12 cellular contexts compared by ENCODE assay signal in the genomic region with DNA sequence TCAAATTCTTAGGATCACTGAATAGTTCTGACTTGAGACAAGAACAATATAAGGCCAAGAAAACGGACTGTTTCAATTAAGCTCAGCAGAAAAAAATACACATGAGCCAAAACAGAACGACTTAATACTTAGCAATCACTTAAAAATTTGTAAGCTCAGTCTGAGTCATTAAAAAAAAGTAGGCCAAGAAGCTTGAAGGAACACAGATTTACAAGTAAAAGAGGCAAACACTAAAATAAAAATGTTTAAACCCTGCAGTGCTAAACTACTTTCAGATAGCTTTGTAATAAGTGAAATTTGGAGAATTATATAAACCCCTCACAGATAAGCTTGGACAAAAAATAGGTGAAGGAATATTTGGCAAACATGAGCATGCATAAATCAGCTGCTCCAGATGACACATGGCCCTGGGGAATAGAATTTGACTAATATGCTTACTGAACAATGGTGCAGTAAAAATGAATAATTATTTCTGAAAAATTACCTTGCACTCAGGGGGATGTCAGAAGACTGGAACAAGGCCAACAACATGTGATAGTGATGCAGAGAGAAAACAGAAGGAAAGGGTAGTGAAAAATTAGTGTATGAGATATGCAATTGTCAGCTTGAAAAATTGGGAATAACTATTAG. TPM values are rescaled to one million over a fixed set of nuclear protein-coding genes. Genes with fewer than 3 reads are reported as not detected.
DNase-seq lines count a peak whose midpoint lies in the region; ATAC-seq and TF ChIP-seq lines count a peak whose summit lies in the region.
"Had no signal": no experiment of that assay in that cellular context is flagged by ENCODE, and none has a peak within 500 bp of the region (broad histone marks: within the 10 kb centered on the region; RNA-seq: fewer than 3 reads in every experiment).

No MANE protein-coding gene starts in this region.

- no peak overlapping the region for H2BK5ac ChIP-seq in mesendoderm (ENCODE audit: low read length)

- peak overlapping the region; percentile 16 to 49 for H3K27ac ChIP-seq in coronary artery
- H3K27ac ChIP-seq in mesendoderm (ENCODE audit: low read depth, low read length): no peak overlapping the region

- H3K4me1 ChIP-seq in mesendoderm (ENCODE audit: control insufficient read depth, low read depth, low read length): no peaks in the 10 kb centered on the region

- TF ChIP-seq POLR2A in lower leg skin (IDR thresholded peaks at IDR 0.05): no peak

- no peaks in the 10 kb centered on the region for H3K36me3 ChIP-seq in H7 (replicated peaks; ENCODE audit: control insufficient read depth, insufficient read depth, low read length)
- H3K36me3 ChIP-seq in mesendoderm (ENCODE audit: control insufficient read depth, insufficient read depth, low read length): no peaks in the 10 kb centered on the region

- intact Hi-C loops in lower leg skin (cut with DNase I; ENCODE audit: low total_unique reads): no loop called here

- no peak overlapping the region for H3K23ac ChIP-seq in mesendoderm (ENCODE audit: low read length)

- H3K79me1 ChIP-seq in mesendoderm (ENCODE audit: low read length): no peaks in the 10 kb centered on the region

- H3K9ac ChIP-seq in mesendoderm (ENCODE audit: low read length): no peak overlapping the region

- H3K27me3 ChIP-seq in H7 (ENCODE audit: control insufficient read depth, insufficient read depth, low read length) (peaks cover 4% of the 10 kb centered on the region; the same call in 1 of the 2 replicates), mesendoderm (ENCODE audit: insufficient read depth, low read length, poor library complexity) (no peaks in the 10 kb centered on the region)

- DNase-seq in Caki2 (ENCODE audit: low read depth): peak; percentile 2
- DNase-seq in NCI-H2081 treated with DMSO at 0.1 percent for 48 hours (lab: John Stamatoyannopoulos, UW): peak; percentile 45
- no peak for DNase-seq in coronary artery (ENCODE audit: low spot score)
- no peak for DNase-seq in omental fat pad (ENCODE audit: low spot score)
- no peak for DNase-seq in lower leg skin (ENCODE audit: low spot score in 2 of 2)
- no peak for DNase-seq in H7
- no peak for DNase-seq in mesendoderm
- DNase-seq: MM.1S; stimulated activated CD8-positive, alpha-beta memory T cell treated with anti-CD3 and anti-CD28 coated beads, Interleukin-4, amount 100 ng/mL, for 48 hours had no signal

- no peak overlapping the region for H3K4me2 ChIP-seq in mesendoderm (ENCODE audit: low read length)

- H2BK120ac ChIP-seq in mesendoderm (ENCODE audit: low read depth, low read length): no peak overlapping the region

- in situ Hi-C loops in Caki2 (cut with HindIII; ENCODE audit: low pct_unique_long_range_greater_than_20kb, low sequenced_read_pairs): no loop called here

- no peak overlapping the region for H3K18ac ChIP-seq in mesendoderm (ENCODE audit: low read length)

- 17 to 25% methylated on average over 2 of the region's 2 CpGs for WGBS in lower leg skin, 2 donors
- WGBS in mesendoderm (ENCODE audit: extremely low coverage, insufficient coverage, low lambda C conversion rate): no CpG with 5 or more reads among the region's 2 CpGs

- no peak overlapping the region for H3K56ac ChIP-seq in mesendoderm (ENCODE audit: low read length)

- ATAC-seq in omental fat pad (ENCODE audit: low FRiP score) (peak; percentile 86), GM21576 (IDR thresholded peaks at IDR 0.05; ENCODE audit: unreplicated experiment) (no peak)
- ATAC-seq: HCT116, WTC11 had no signal

- TF ChIP-seq CTCF in coronary artery (IDR thresholded peaks at IDR 0.05): no peak
- no peak for TF ChIP-seq CTCF in omental fat pad (IDR thresholded peaks at IDR 0.05)
- no peak for TF ChIP-seq CTCF in lower leg skin (IDR thresholded peaks at IDR 0.05)

- H4K8ac ChIP-seq in mesendoderm (ENCODE audit: low read depth, low read length): no peak overlapping the region

- no peak overlapping the region for H3K4me3 ChIP-seq in coronary artery
- no peak overlapping the region for H3K4me3 ChIP-seq in lower leg skin (ENCODE audit: low read depth, poor library complexity, severe bottlenecking)
- H3K4me3 ChIP-seq in H7 (ENCODE audit: insufficient read depth, low read depth, low read length): no peak overlapping the region
- H3K4me3 ChIP-seq in mesendoderm (ENCODE audit: low read length): no peak overlapping the region

- H3K4ac ChIP-seq in mesendoderm (ENCODE audit: low read depth, low read length): no peak overlapping the region

- H4K5ac ChIP-seq in mesendoderm (ENCODE audit: low read length): no peak overlapping the region

- H2BK15ac ChIP-seq in mesendoderm (replicated peaks; ENCODE audit: low read depth): no peak overlapping the region

- H3K79me2 ChIP-seq in mesendoderm (ENCODE audit: control insufficient read depth, insufficient read depth, low read length): no peaks in the 10 kb centered on the region

- no peak overlapping the region for H2AK5ac ChIP-seq in mesendoderm (ENCODE audit: low read length)

RNA-seq across cellular contexts. Expression of gene LNX1, which starts 49.6 kb away (rescaled TPM):
- 3.7 and 13.2 TPM in 2 replicates for total RNA-seq in Caki2 (2014; rRNA removed; shearing (Covaris generic); ENCODE audit: low replicate concordance)
- 10 to 100 TPM in 2 of 4 donors, 1 to 10 TPM in 2; 7.2 to 72.4 (median 19.0) TPM for total RNA-seq in omental fat pad
- total RNA-seq in lower leg skin: 10 to 100 TPM; 37.0 to 79.9 (median 49.5) TPM
- 1.6 and 2.7 TPM in 2 replicates for total RNA-seq in H7 (2014; rRNA removed; shearing (Covaris generic))
- polyA plus RNA-seq in mesendoderm (2013, experiment 1 of 2): 1.00 TPM
- polyA plus RNA-seq in mesendoderm (2013, experiment 2 of 2): 0.88 TPM

Comparison
In these comparisons a context has a peak if more than half of its experiments do, and no peak if none do; other contexts are left out.
1. DNase-seq: peak in Caki2 (single experiment) and NCI-H2081 treated with DMSO at 0.1 percent for 48 hours (single experiment); none in coronary artery (single experiment), omental fat pad (single experiment), lower leg skin (0 of 2), H7 (single experiment) and mesendoderm (single experiment).